Comparison of ENCODE assay signal across 9 cellular contexts in genomic region chr9:77291714-77292113, GRCh38.
DNase-seq lines count a peak whose midpoint lies in the region; ATAC-seq and TF ChIP-seq lines count a peak whose summit lies in the region.
"Had no signal": no experiment of that assay in that cellular context is flagged by ENCODE, and none has a peak within 500 bp of the region (broad histone marks: within the 10 kb centered on the region; RNA-seq: fewer than 3 reads in every experiment).

No MANE protein-coding gene starts in this region.

- no peak overlapping the region for H3K27ac Mint-ChIP-seq in activated CD8-positive, alpha-beta memory T cell treated with anti-CD3 and anti-CD28 coated beads, Interleukin-2, amount 10 ng/mL, durations not matched to agents 7 days and 5 days
- H3K27ac Mint-ChIP-seq: stimulated activated effector memory CD8-positive, alpha-beta T cell treated with anti-CD3 and anti-CD28 coated beads, Interleukin-12 subunit alpha, Interleukin-12 subunit beta, amount 100 ng/mL, for 72 hours had no signal

- no peak overlapping the region for H3K4me3 ChIP-seq in AG04449 (ENCODE audit: low read depth, low read length)

- CTCF ChIA-PET in AG04449 (lab: Yijun Ruan, JAX), result interaction anchor here (0.7 to 3.6 kb wide), 16 partner anchors 9 to 197 kb away, joined by 3 to 42 read pairs (median 5); no protein-coding TSS in a partner anchor
- CTCF ChIA-PET in activated CD8-positive, alpha-beta memory T cell treated with anti-CD3 and anti-CD28 coated beads, Interleukin-2, amount 10 ng/mL, durations not matched to agents 7 days and 5 days (lab: Charles Lee), result no interaction called here

- H3K4me1 Mint-ChIP-seq in activated CD8-positive, alpha-beta memory T cell treated with anti-CD3 and anti-CD28 coated beads, Interleukin-2, amount 10 ng/mL, durations not matched to agents 7 days and 5 days, result peaks cover 1% of the 10 kb centered on the region
- H3K4me1 Mint-ChIP-seq: stimulated activated effector memory CD8-positive, alpha-beta T cell treated with anti-CD3 and anti-CD28 coated beads, Interleukin-12 subunit alpha, Interleukin-12 subunit beta, amount 100 ng/mL, for 72 hours had no signal

- no peak for ATAC-seq in activated CD8-positive, alpha-beta memory T cell treated with anti-CD3 and anti-CD28 coated beads, Interleukin-2, amount 10 ng/mL, durations not matched to agents 7 days and 5 days
- ATAC-seq in HG02970 (IDR thresholded peaks at IDR 0.05; ENCODE audit: low FRiP score, unreplicated experiment), result no peak
- ATAC-seq: stimulated activated effector memory CD8-positive, alpha-beta T cell treated with anti-CD3 and anti-CD28 coated beads, Interleukin-12 subunit alpha, Interleukin-12 subunit beta, amount 100 ng/mL, for 72 hours had no signal

- H3K4me3 Mint-ChIP-seq in activated CD8-positive, alpha-beta memory T cell treated with anti-CD3 and anti-CD28 coated beads, Interleukin-2, amount 10 ng/mL, durations not matched to agents 7 days and 5 days, result no peak overlapping the region
- H3K4me3 Mint-ChIP-seq: stimulated activated effector memory CD8-positive, alpha-beta T cell treated with anti-CD3 and anti-CD28 coated beads, Interleukin-12 subunit alpha, Interleukin-12 subunit beta, amount 100 ng/mL, for 72 hours had no signal

- H3K36me3 Mint-ChIP-seq in activated CD8-positive, alpha-beta memory T cell treated with anti-CD3 and anti-CD28 coated beads, Interleukin-2, amount 10 ng/mL, durations not matched to agents 7 days and 5 days, result peaks cover 38% of the 10 kb centered on the region

- peaks cover 9% of the 10 kb centered on the region for H3K9me3 Mint-ChIP-seq in activated CD8-positive, alpha-beta memory T cell treated with anti-CD3 and anti-CD28 coated beads, Interleukin-2, amount 10 ng/mL, durations not matched to agents 7 days and 5 days (ENCODE audit: low read depth)

- POLR2A ChIA-PET in AG04449 (lab: Yijun Ruan, JAX), result no interaction called here

- peak; percentile 55 for TF ChIP-seq CTCF in AG04449 (IDR thresholded peaks at IDR 0.05; ENCODE audit: insufficient read depth, low read length, missing control alignments)

- DNase-seq in AG04449 (ENCODE audit: low read depth, low spot score) (no peak), HCEC 1CT (peak; percentile 37), SK-N-DZ (ENCODE audit: low spot score) (peak; percentile 16), glomerular visceral epithelial cell (ENCODE audit: extremely low spot score) (peak; percentile 13), NCI-H128 (lab: John Stamatoyannopoulos, UW; ENCODE audit: unreplicated experiment) (no peak), activated T-cell treated with anti-CD3 and anti-CD28 coated beads for 4 hours (no peak)
- DNase-seq in activated CD8-positive, alpha-beta memory T cell treated with anti-CD3 and anti-CD28 coated beads, Interleukin-2, amount 10 ng/mL, durations not matched to agents 7 days and 5 days, result no peak

- no peaks in the 10 kb centered on the region for H3K27me3 Mint-ChIP-seq in activated CD8-positive, alpha-beta memory T cell treated with anti-CD3 and anti-CD28 coated beads, Interleukin-2, amount 10 ng/mL, durations not matched to agents 7 days and 5 days

Comparison
In these comparisons a context has a peak if more than half of its experiments do, and no peak if none do; other contexts are left out.
1. DNase-seq: peak in HCEC 1CT (single experiment), SK-N-DZ (single experiment) and glomerular visceral epithelial cell (single experiment); none in AG04449 (single experiment), activated CD8-positive, alpha-beta memory T cell treated with anti-CD3 and anti-CD28 coated beads, Interleukin-2, amount 10 ng/mL, durations not matched to agents 7 days and 5 days (single experiment), NCI-H128 (single experiment) and activated T-cell treated with anti-CD3 and anti-CD28 coated beads for 4 hours (single experiment).